13 cellular contexts compared by ENCODE assay signal in the genomic region with DNA sequence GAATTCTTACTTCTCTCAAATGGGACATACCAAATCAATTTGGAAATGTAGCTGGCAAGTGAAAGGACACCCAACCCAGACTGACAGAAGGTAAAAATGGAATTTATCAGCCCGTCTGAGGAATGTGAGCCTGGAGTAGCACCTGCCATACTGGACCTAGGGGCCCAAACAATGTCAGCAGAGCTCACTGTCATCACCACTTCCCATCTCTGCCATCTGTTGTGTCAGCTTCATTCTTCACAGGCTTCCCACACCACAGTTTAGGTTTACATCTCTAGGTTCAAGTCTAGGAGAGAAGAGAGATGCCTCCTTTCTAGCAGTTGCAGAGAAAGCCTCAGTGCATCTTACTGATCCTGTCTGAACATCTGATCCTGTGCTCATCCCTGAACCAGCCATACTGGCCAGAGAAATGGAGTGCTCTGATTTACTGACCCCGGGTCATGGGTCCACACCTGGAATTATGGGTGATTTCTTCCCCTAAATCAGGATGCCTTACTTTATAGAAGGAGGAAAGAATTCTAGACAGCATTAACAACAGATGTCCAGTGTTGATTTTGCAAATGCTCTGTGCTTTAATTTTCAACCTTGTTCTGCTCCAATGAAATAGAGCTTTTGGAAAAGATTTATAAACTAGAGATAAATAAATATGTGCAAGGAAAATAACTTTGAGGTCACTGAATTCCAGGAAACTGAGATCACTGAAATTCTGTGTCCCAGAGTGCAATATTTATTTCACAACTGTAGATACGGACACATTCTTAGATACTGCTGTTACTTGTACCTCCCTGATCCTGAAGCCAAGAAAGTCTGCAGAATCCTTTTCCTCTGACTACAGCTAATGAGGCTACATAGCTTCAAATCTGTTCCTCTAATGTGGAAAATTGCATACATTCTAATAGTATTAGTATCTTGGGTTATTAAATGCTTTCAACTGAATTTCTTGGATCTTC.
DNase-seq lines count a peak whose midpoint lies in the region; ATAC-seq, FAIRE-seq and TF ChIP-seq lines count a peak whose summit lies in the region.
"Had no signal": no experiment of that assay in that cellular context is flagged by ENCODE, and none has a peak within 500 bp of the region (broad histone marks: within the 10 kb centered on the region; RNA-seq: fewer than 3 reads in every experiment).

No MANE protein-coding gene starts in this region.

- intact Hi-C loops in right lobe of liver (cut with DNase I) (no loop called here), transverse colon (cut with DNase I; ENCODE audit: low total_unique reads) (no loop called here)

- no peak for TF ChIP-seq CTCF in right lobe of liver (IDR thresholded peaks at IDR 0.05)
- TF ChIP-seq CTCF in transverse colon (IDR thresholded peaks at IDR 0.05): no peak

- ATAC-seq in right lobe of liver (peak in 3 of 4 donors; percentile 40 to 45 (median 43)), GM19452 (IDR thresholded peaks at IDR 0.05; ENCODE audit: unreplicated experiment) (no peak), GM21825 (IDR thresholded peaks at IDR 0.05; ENCODE audit: unreplicated experiment) (no peak), GM18520 (IDR thresholded peaks at IDR 0.05; ENCODE audit: unreplicated experiment) (no peak)

- H3K27me3 ChIP-seq in right lobe of liver (no peaks in the 10 kb centered on the region), transverse colon (no peaks in the 10 kb centered on the region)
- H3K27me3 ChIP-seq: testis had no signal

- WGBS in right lobe of liver (ENCODE audit: insufficient coverage, low coverage, low lambda C conversion rate, missing lambda C conversion rate): 54% methylated on average over 2 of the region's 3 CpGs
- WGBS in transverse colon (ENCODE audit: low coverage in 1 of 2), 2 donors: 52 to 77% methylated on average over 2 to 3 of the region's 3 CpGs

- H3K9me3 ChIP-seq in right lobe of liver: no peaks in the 10 kb centered on the region
- no peaks in the 10 kb centered on the region for H3K9me3 ChIP-seq in transverse colon
- H3K9me3 ChIP-seq: SK-N-SH, testis had no signal

- peaks cover 0 to 4% (median 0%) of the 10 kb centered on the region in 4 donors for H3K36me3 ChIP-seq in right lobe of liver
- H3K36me3 ChIP-seq in transverse colon: peaks cover 0 to 3% (median 0%) of the 10 kb centered on the region in 4 donors

- in situ Hi-C loops in transverse colon (cut with MboI; ENCODE audit: low pct_ligation_motif_present in 1 of 4, low pct_unique_long_range_greater_than_20kb in 1 of 4, low sequenced_read_pairs in 3 of 4): no loop called here

- no peak overlapping the region for H3K4me3 ChIP-seq in right lobe of liver
- H3K4me3 ChIP-seq in transverse colon: no peak overlapping the region
- H3K4me3 ChIP-seq: testis had no signal

- FAIRE-seq in endometrium (lab: Jason Lieb, UNC): peak; percentile 86

- TF ChIP-seq EP300 in transverse colon (IDR thresholded peaks at IDR 0.05; ENCODE audit: low read depth): no peak

- peak overlapping the region in 1 of 3 donors; percentile 39 for H3K27ac ChIP-seq in right lobe of liver
- H3K27ac ChIP-seq in transverse colon: peak overlapping the region; percentile 33 to 75 (median 40)
- H3K27ac ChIP-seq: 22Rv1, testis had no signal

- no peak for TF ChIP-seq POLR2A in right lobe of liver (IDR thresholded peaks at IDR 0.05)
- TF ChIP-seq POLR2A in transverse colon (IDR thresholded peaks at IDR 0.05): no peak

- DNase-seq in NCI-H2171 treated with DMSO at 0.1 percent for 48 hours (lab: John Stamatoyannopoulos, UW) (peak; percentile 66), NCI-H2171 (lab: John Stamatoyannopoulos, UW) (no peak), right lobe of liver (no peak), transverse colon (no peak)
- DNase-seq: dermis blood vessel endothelial cell, NCI-H345, SK-N-SH, testis had no signal

- H3K4me1 ChIP-seq in right lobe of liver (no peaks in the 10 kb centered on the region), transverse colon (no peaks in the 10 kb centered on the region)
- H3K4me1 ChIP-seq: testis had no signal

Comparison
In these comparisons a context has a peak if more than half of its experiments do, and no peak if none do; other contexts are left out.
1. ATAC-seq: peak in right lobe of liver (3 of 4); none in GM19452 (single experiment), GM21825 (single experiment) and GM18520 (single experiment).